In the genomic region with DNA sequence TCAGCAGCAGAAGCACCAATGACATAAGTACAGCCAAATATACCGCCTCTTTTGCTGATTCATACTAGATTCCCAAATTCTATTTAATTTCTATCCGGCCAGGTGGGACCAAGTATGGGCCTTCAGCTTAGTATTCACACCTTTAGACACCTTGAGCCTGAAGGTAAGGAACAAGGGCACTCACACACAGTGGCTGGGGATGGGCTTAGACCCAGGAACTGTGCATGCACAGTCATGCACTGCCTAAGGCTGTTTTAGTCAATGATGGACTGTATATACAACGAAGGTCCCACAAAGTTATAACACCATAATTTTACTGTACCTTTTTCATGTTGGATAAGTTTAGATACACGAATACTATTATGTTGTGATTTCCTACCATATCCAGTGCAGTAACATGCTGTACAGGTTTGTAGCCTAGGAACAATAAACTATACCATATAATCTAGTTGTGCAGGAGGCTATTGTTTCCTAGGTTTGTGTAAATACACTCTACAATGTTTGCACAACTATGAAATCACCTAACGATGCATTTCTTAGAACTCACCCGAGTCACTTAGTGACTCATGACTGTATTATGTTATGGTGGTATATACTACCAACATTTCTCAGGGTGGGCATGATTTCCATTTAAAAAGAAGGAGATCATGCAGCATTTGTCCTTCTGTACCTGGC, we compare ENCODE assay signal across 26 cellular contexts. TPM values are rescaled to one million over a fixed set of nuclear protein-coding genes. Genes with fewer than 3 reads are reported as not detected.
DNase-seq lines count a peak whose midpoint lies in the region; ATAC-seq, FAIRE-seq and TF ChIP-seq lines count a peak whose summit lies in the region.
"Had no signal": no experiment of that assay in that cellular context is flagged by ENCODE, and none has a peak within 500 bp of the region (broad histone marks: within the 10 kb centered on the region; RNA-seq: fewer than 3 reads in every experiment).

No MANE protein-coding gene starts in this region.

- no peaks in the 10 kb centered on the region for H3K79me1 ChIP-seq in mesenchymal stem cell (replicated peaks; ENCODE audit: low read length, poor library complexity, severe bottlenecking)

- ATAC-seq in RWPE2 (ENCODE audit: low read depth) = peak; percentile 73
- ATAC-seq in HG02610 (IDR thresholded peaks at IDR 0.05; ENCODE audit: unreplicated experiment) = no peak
- ATAC-seq: A549; naive thymus-derived CD4-positive, alpha-beta T cell; right cardiac atrium; T-helper 17 cell had no signal

- DNase-seq in NCI-H1436 (lab: John Stamatoyannopoulos, UW) = peak; percentile 2
- no peak for DNase-seq in NCI-H1436 treated with DMSO at 0.1 percent for 48 hours (lab: John Stamatoyannopoulos, UW)
- DNase-seq in NCI-H146 (lab: John Stamatoyannopoulos, UW) = peak; percentile 64
- no peak for DNase-seq in RWPE2 (ENCODE audit: low spot score)
- peak; percentile 21 for DNase-seq in mesenchymal stem cell
- DNase-seq in frontal cortex (ENCODE audit: low spot score in 2 of 2) = no peak
- DNase-seq in RKO (ENCODE audit: low spot score) = no peak
- DNase-seq: activated CD8-positive, alpha-beta memory T cell treated with anti-CD3 and anti-CD28 coated beads, Interleukin-2, amount 50 U/mL, for 48 hours; activated gamma-delta T cell; BE2C; COR-L47; EL; islet precursor cell; naive thymus-derived CD4-positive, alpha-beta T cell; NCI-H187; NCI-H82; right cardiac atrium; stimulated activated CD8-positive, alpha-beta memory T cell treated with anti-CD3 and anti-CD28 coated beads, Interleukin-4, amount 100 ng/mL, for 48 hours; substantia nigra; T-helper 17 cell had no signal

- no peak overlapping the region for H3K4ac ChIP-seq in mesenchymal stem cell (ENCODE audit: low read depth in 1 of 2, low read length in 2 of 2)

- H3K4me1 ChIP-seq in RWPE2 (ENCODE audit: insufficient read depth, poor library complexity, severe bottlenecking) (peaks cover 10% of the 10 kb centered on the region), mesenchymal stem cell (ENCODE audit: control insufficient read depth, insufficient read depth, low read depth, low read length) (no peaks in the 10 kb centered on the region)
- H3K4me1 ChIP-seq: A549, BE2C, SJSA1 had no signal

- no peak overlapping the region for H3K18ac ChIP-seq in mesenchymal stem cell (ENCODE audit: low read depth in 1 of 2, low read length in 2 of 2)

- H3K9me3 ChIP-seq in RWPE2 (ENCODE audit: severe bottlenecking) (no peaks in the 10 kb centered on the region), mesenchymal stem cell (ENCODE audit: control insufficient read depth, low read length) (no peaks in the 10 kb centered on the region)
- H3K9me3 ChIP-seq: A549, BE2C, SJSA1 had no signal

- H3K14ac ChIP-seq in mesenchymal stem cell (ENCODE audit: low read length in 2 of 2) = no peak overlapping the region

- H3K4me3 ChIP-seq in RWPE2 (ENCODE audit: severe bottlenecking) (no peak overlapping the region), mesenchymal stem cell (ENCODE audit: insufficient read depth in 1 of 2, low read depth in 1 of 2, low read length in 2 of 2) (no peak overlapping the region)
- H3K4me3 ChIP-seq: A549, cardiac muscle cell, SJSA1 had no signal

- no peak overlapping the region for H4K91ac ChIP-seq in mesenchymal stem cell (ENCODE audit: low read length)

- no peak overlapping the region for H3K4me2 ChIP-seq in mesenchymal stem cell (ENCODE audit: low read length, poor library complexity, severe bottlenecking)
- H3K4me2 ChIP-seq: A549 had no signal

- H2BK12ac ChIP-seq in mesenchymal stem cell (ENCODE audit: low read length in 2 of 2) = no peak overlapping the region

- no peak overlapping the region for H2BK120ac ChIP-seq in mesenchymal stem cell (ENCODE audit: low read depth, low read length)

- no peak overlapping the region for H3K9ac ChIP-seq in mesenchymal stem cell (ENCODE audit: low read length)

- H3K27me3 ChIP-seq in RWPE2 (ENCODE audit: insufficient read depth, poor library complexity, severe bottlenecking) = no peaks in the 10 kb centered on the region
- no peaks in the 10 kb centered on the region for H3K27me3 ChIP-seq in mesenchymal stem cell (ENCODE audit: control insufficient read depth in 1 of 2, insufficient read depth in 1 of 2, low read length in 2 of 2)
- H3K27me3 ChIP-seq: BE2C, cardiac muscle cell, SJSA1 had no signal

- H2BK15ac ChIP-seq in mesenchymal stem cell (ENCODE audit: low read depth, poor library complexity, severe bottlenecking) = no peak overlapping the region

- no peak overlapping the region for H3K23ac ChIP-seq in mesenchymal stem cell (ENCODE audit: low read length in 2 of 2)

- H3K36me3 ChIP-seq in RWPE2 (ENCODE audit: low read depth) (no peaks in the 10 kb centered on the region), mesenchymal stem cell (ENCODE audit: control insufficient read depth in 1 of 2, insufficient read depth in 2 of 2, low read depth in 1 of 2, low read length in 2 of 2) (no peaks in the 10 kb centered on the region)
- H3K36me3 ChIP-seq: BE2C, cardiac muscle cell, SJSA1 had no signal

- H4K8ac ChIP-seq in mesenchymal stem cell (ENCODE audit: low read length) = no peak overlapping the region

- no peak overlapping the region for H2AFZ ChIP-seq in mesenchymal stem cell (ENCODE audit: low read depth, low read length)

- H3K27ac ChIP-seq in RWPE2 (ENCODE audit: poor library complexity, severe bottlenecking) = no peak overlapping the region
- no peak overlapping the region for H3K27ac ChIP-seq in mesenchymal stem cell (ENCODE audit: low read length, poor library complexity, severe bottlenecking)
- H3K27ac ChIP-seq: A549, cardiac muscle cell, SJSA1 had no signal

- 96% methylated on average over 2 of the region's 6 CpGs for WGBS in mesenchymal stem cell

- no peak for FAIRE-seq in frontal cortex (lab: Jason Lieb, UNC)
- FAIRE-seq: A549 had no signal

- no peak for TF ChIP-seq CTCF in RWPE2 (IDR thresholded peaks at IDR 0.05; ENCODE audit: poor library complexity, severe bottlenecking)

- H2BK5ac ChIP-seq in mesenchymal stem cell (ENCODE audit: low read depth, low read length, poor library complexity, severe bottlenecking) = no peak overlapping the region

- no peak overlapping the region for H2AK5ac ChIP-seq in mesenchymal stem cell (ENCODE audit: low read length, severe bottlenecking)

RNA-seq across cellular contexts. Expression of a gene that starts 9.7 kb away (rescaled TPM):
- not detected for polyA plus RNA-seq in mesenchymal stem cell (2013, experiment 1 of 2)
- not detected for polyA plus RNA-seq in mesenchymal stem cell (2013, experiment 2 of 2)
- total RNA-seq in frontal cortex = not detected
- total RNA-seq: cardiac muscle cell, fibroblast of villous mesenchyme, osteoblast, right cardiac atrium, SJSA1 had no signal
- polyA plus RNA-seq: A549; cardiac muscle cell; naive thymus-derived CD4-positive, alpha-beta T cell; right cardiac atrium had no signal

Comparison
In these comparisons a context has a peak if more than half of its experiments do, and no peak if none do; other contexts are left out.
1. DNase-seq: peak in NCI-H1436 (single experiment), NCI-H146 (single experiment) and mesenchymal stem cell (single experiment); none in NCI-H1436 treated with DMSO at 0.1 percent for 48 hours (single experiment), RWPE2 (single experiment), frontal cortex (0 of 2) and RKO (single experiment).